ENCODE assay signal across 9 cellular contexts in the genomic region with DNA sequence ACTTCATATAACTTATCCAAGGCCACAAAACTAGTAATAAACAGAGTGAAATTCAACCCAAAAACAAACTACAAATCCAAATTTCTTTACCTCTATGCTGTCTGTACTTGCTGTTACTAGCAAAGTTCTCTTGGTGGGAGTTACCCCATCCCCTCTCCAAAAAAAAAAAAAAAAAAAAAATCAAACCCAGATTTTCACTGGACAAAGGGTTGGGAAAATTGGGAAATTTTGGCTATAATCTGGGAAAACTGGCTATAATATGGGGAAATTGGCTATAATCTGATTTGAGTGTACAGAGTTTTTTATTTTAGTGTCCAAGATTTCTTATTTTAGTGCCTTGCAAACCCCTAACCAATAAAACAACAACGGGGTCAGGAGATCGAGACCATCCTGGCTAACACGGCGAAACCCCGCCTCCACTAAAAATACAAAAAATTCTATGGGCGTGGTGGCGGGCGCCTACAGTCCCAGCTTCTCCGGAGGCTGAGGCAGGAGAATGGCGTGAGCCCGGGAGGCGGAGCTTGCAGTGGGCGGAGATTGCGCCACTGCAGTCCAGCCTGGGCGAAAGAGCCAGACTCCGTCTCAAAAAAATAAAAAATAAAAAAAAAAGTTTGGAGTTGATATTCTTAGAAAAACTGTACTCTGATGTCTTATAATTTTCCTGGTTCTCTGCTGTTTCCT.
A peak's percentile ranks its signal among the peaks of the same experiment; 100 is the strongest.
DNase-seq lines count a peak whose midpoint lies in the region; ATAC-seq and TF ChIP-seq lines count a peak whose summit lies in the region.
"Had no signal": no experiment of that assay in that cellular context is flagged by ENCODE, and none has a peak within 500 bp of the region (broad histone marks: within the 10 kb centered on the region; RNA-seq: fewer than 3 reads in every experiment).

No MANE protein-coding gene starts in this region.

- CTCF ChIA-PET in OCI-LY7 (lab: Charles Lee; ENCODE audit: unreplicated experiment) (no interaction called here), GM10248 (lab: Yijun Ruan, JAX) (interaction anchor here (0.9 to 2.6 kb wide), 9 partner anchors 10 to 223 kb away, joined by 3 to 6 read pairs (median 5); partner anchors contain the start of gene CHST11), RWPE1 (lab: Yijun Ruan, JAX) (interaction anchor here (0.6 kb wide), 1 partner anchor 146 kb away, joined by 3 read pairs; no protein-coding TSS in a partner anchor), A673 (lab: Charles Lee) (no interaction called here)

- peak; percentile 74 for ATAC-seq in sciatic nerve

- BruUV-seq in OCI-LY7 (replicated peaks; lab: Mats Ljungman, UMichigan) (no TSS peak), A673 (replicated peaks; lab: Mats Ljungman, UMichigan) (no TSS peak)

- TF ChIP-seq CTCF in OCI-LY7 (conservative IDR thresholded peaks at IDR 0.05; ENCODE audit: low read length) (no peak), esophagus squamous epithelium (IDR thresholded peaks at IDR 0.05) (no peak), GM10248 (IDR thresholded peaks at IDR 0.05; ENCODE audit: control extremely low read depth, extremely low read depth, low read depth, missing control alignments) (no peak), RWPE1 (conservative IDR thresholded peaks at IDR 0.05; ENCODE audit: low read depth) (no peak), A673 (conservative IDR thresholded peaks at IDR 0.05; ENCODE audit: low read depth, low read length) (no peak)

- no peak for TF ChIP-seq POLR2A in esophagus squamous epithelium (IDR thresholded peaks at IDR 0.05)

- H3K4me1 ChIP-seq in OCI-LY7 (ENCODE audit: insufficient read depth, low read length, poor library complexity, severe bottlenecking), result peaks cover 49% of the 10 kb centered on the region
- peaks cover 10 to 69% (median 37%) of the 10 kb centered on the region in 3 donors for H3K4me1 ChIP-seq in esophagus squamous epithelium
- peaks cover 6% of the 10 kb centered on the region for H3K4me1 ChIP-seq in A673 (ENCODE audit: insufficient read depth, low read length, poor library complexity, severe bottlenecking)

- DNase-seq in Daoy (ENCODE audit: low read depth), result peak; percentile 81
- DNase-seq in OCI-LY7 (ENCODE audit: low spot score), result no peak
- DNase-seq in esophagus squamous epithelium (lab: John Stamatoyannopoulos, UW), result no peak
- peak; percentile 75 for DNase-seq in sciatic nerve (ENCODE audit: low spot score)
- no peak for DNase-seq in GM10248 (ENCODE audit: extremely low spot score)
- no peak for DNase-seq in RWPE1 (ENCODE audit: low spot score)
- no peak for DNase-seq in NCI-H1694 (lab: John Stamatoyannopoulos, UW)
- DNase-seq in A673 (ENCODE audit: low spot score), result no peak
- DNase-seq: retina had no signal

- no peaks in the 10 kb centered on the region for H3K27me3 ChIP-seq in esophagus squamous epithelium
- H3K27me3 ChIP-seq in A673 (replicated peaks; ENCODE audit: insufficient read depth, low read depth, low read length, poor library complexity), result no peaks in the 10 kb centered on the region

- H3K79me2 ChIP-seq in OCI-LY7 (ENCODE audit: insufficient read depth, low read depth, low read length), result peaks cover 17% of the 10 kb centered on the region; the same call in 1 of the 2 replicates

- no peak overlapping the region for H2AFZ ChIP-seq in OCI-LY7 (ENCODE audit: low read length)

- WGBS in esophagus squamous epithelium, 2 donors, result 92 to 93% methylated on average over 13 to 16 of the region's 16 CpGs

- H3K36me3 ChIP-seq in OCI-LY7 (ENCODE audit: insufficient read depth, low read length) (peaks cover 9% of the 10 kb centered on the region; the same call in 1 of the 2 replicates), esophagus squamous epithelium (no peaks in the 10 kb centered on the region), A673 (ENCODE audit: insufficient read depth, low read length, poor library complexity, severe bottlenecking) (no peaks in the 10 kb centered on the region)

- H3K9me2 ChIP-seq in OCI-LY7 (ENCODE audit: insufficient read depth, low read length), result no peaks in the 10 kb centered on the region

- peak overlapping the region; percentile 70 for H3K4me2 ChIP-seq in OCI-LY7 (ENCODE audit: low read length)

- peak overlapping the region; percentile 38 for H3K4me3 ChIP-seq in OCI-LY7 (ENCODE audit: low read depth, low read length, poor library complexity, severe bottlenecking)
- H3K4me3 ChIP-seq in esophagus squamous epithelium, result no peak overlapping the region
- H3K4me3 ChIP-seq in A673 (ENCODE audit: low read depth, low read length, poor library complexity, severe bottlenecking), result no peak overlapping the region

- H3K27ac ChIP-seq in OCI-LY7 (ENCODE audit: low read depth, low read length, poor library complexity, severe bottlenecking) (peak overlapping the region; percentile 84), esophagus squamous epithelium (peak overlapping the region in 3 of 4 donors; percentile 43 to 88 (median 74)), RWPE1 (no peak overlapping the region), A673 (ENCODE audit: low read depth, low read length, poor library complexity, severe bottlenecking) (no peak overlapping the region)

- H3K9me3 ChIP-seq in OCI-LY7 (ENCODE audit: low read length), result no peaks in the 10 kb centered on the region
- H3K9me3 ChIP-seq in esophagus squamous epithelium, result no peaks in the 10 kb centered on the region
- no peaks in the 10 kb centered on the region for H3K9me3 ChIP-seq in A673 (ENCODE audit: low read depth, low read length, poor library complexity, severe bottlenecking)

- intact Hi-C loops in OCI-LY7 (cut with micrococcal nuclease; ENCODE audit: unreplicated experiment) (loop anchor here (1.0 kb wide), 1 partner anchor 22 kb away; no protein-coding TSS in a partner anchor), esophagus squamous epithelium (cut with DNase I) (no loop called here), sciatic nerve (cut with DNase I) (loop anchor here (10.0 kb wide), 1 partner anchor 100 kb away; no protein-coding TSS in a partner anchor), A673 (cut with micrococcal nuclease; ENCODE audit: unreplicated experiment) (no loop called here)

- H4K20me1 ChIP-seq in OCI-LY7 (ENCODE audit: insufficient read depth, low read length), result no peaks in the 10 kb centered on the region

- POLR2A ChIA-PET in OCI-LY7 (lab: Charles Lee) (interaction anchor here (0.7 to 2.7 kb wide), 7 partner anchors 14 to 145 kb away, joined by 3 to 22 read pairs (median 4); no protein-coding TSS in a partner anchor), GM10248 (lab: Yijun Ruan, JAX) (interaction anchor here (0.5 kb wide), 1 partner anchor 364 kb away, joined by 3 read pairs; no protein-coding TSS in a partner anchor), RWPE1 (lab: Yijun Ruan, JAX; ENCODE audit: low non-redundant PET) (no interaction called here), A673 (lab: Charles Lee; ENCODE audit: low non-redundant PET) (no interaction called here)

Comparison
In these comparisons a context has a peak if more than half of its experiments do, and no peak if none do; other contexts are left out.
1. DNase-seq: peak in Daoy (single experiment) and sciatic nerve (single experiment); none in OCI-LY7 (single experiment), esophagus squamous epithelium (single experiment), GM10248 (single experiment), RWPE1 (single experiment), NCI-H1694 (single experiment) and A673 (single experiment).
2. H3K27ac ChIP-seq: peak in OCI-LY7 (single experiment) and esophagus squamous epithelium (3 of 4); none in RWPE1 (single experiment) and A673 (single experiment).
3. CTCF ChIA-PET loops: an anchor here in GM10248 (0.9 to 2.6 kb wide) and RWPE1 (0.6 kb wide); none called in OCI-LY7 and A673.
4. POLR2A ChIA-PET loops: an anchor here in OCI-LY7 (0.7 to 2.7 kb wide) and GM10248 (0.5 kb wide); none called in RWPE1 and A673.
5. intact Hi-C loops: an anchor here in OCI-LY7 (1.0 kb wide) and sciatic nerve (10.0 kb wide); none called in esophagus squamous epithelium and A673.